In genomic region chr3:12982619-12983101, GRCh38 we compare ENCODE assay signal across 1 cellular context.
A peak's percentile ranks its signal among the peaks of the same experiment; 100 is the strongest.
TF ChIP-seq lines count a peak whose summit lies in the region.

No MANE protein-coding gene starts in this region.

TF ChIP-seq in HepG2, 621 proteins besides CTCF, POLR2A, EP300 and RAD21 (continued from another document):
- peak; percentile 44 for TF ChIP-seq ZNF407 (CRISPR knock-in tag; IDR thresholded peaks at IDR 0.05; ENCODE audit: not compliant biosample characterization)
TF ChIP-seq in HepG2: peak in this region for 1.
